ENCODE assay signal across 8 cellular contexts in genomic region chr11:73308003-73308962, GRCh38. TPM values are rescaled to one million over a fixed set of nuclear protein-coding genes. Genes with fewer than 3 reads are reported as not detected.
DNase-seq lines count a peak whose midpoint lies in the region; ATAC-seq and TF ChIP-seq lines count a peak whose summit lies in the region.

Gene ARHGEF17, plus strand, starts transcription at chr11:73308276. Its CDS starts 363 bp downstream, at chr11:73308639.

- H3K27ac ChIP-seq in duodenal mucosa (ENCODE audit: low read depth, low read length) (peak within 1 kb of the TSS; percentile 89), left lung (peak within 1 kb of the TSS; percentile 93 to 97)

- H3K36me3 ChIP-seq in duodenal mucosa (ENCODE audit: control insufficient read depth in 1 of 2, insufficient read depth in 2 of 2, low read length in 2 of 2): no peaks in the 10 kb centered on the region
- H3K36me3 ChIP-seq in left lung: peaks cover 0 to 3% of the 10 kb centered on the region in 2 donors

- POLR2A ChIA-PET in WTC11 (lab: Charles Lee): interaction anchor here (1.1 to 4.2 kb wide), 6 partner anchors 15 to 68 kb away, joined by 3 to 23 read pairs (median 6); partner anchors contain the start of gene RELT

- H3K9me3 ChIP-seq in duodenal mucosa (ENCODE audit: control insufficient read depth in 1 of 2, low read length in 2 of 2): no peaks in the 10 kb centered on the region
- H3K9me3 ChIP-seq in left lung: no peaks in the 10 kb centered on the region

- intact Hi-C loops in left lung (cut with DNase I): loop anchor here in 1 of 2 donors (5.0 kb wide), 1 partner anchor 34 kb away; no protein-coding TSS in a partner anchor

- peaks cover 22% of the 10 kb centered on the region for H3K4me1 Mint-ChIP-seq in WTC11

- TF ChIP-seq CTCF in WTC11 (IDR thresholded peaks at IDR 0.05) (no peak), left lung (IDR thresholded peaks at IDR 0.05) (no peak)

- H3K36me3 Mint-ChIP-seq in WTC11: no peaks in the 10 kb centered on the region

- peak within 1 kb of the TSS; percentile 71 to 76 for H3K4me3 ChIP-seq in duodenal mucosa (ENCODE audit: low read depth in 1 of 2, low read length in 2 of 2)
- peak within 1 kb of the TSS; percentile 58 to 69 for H3K4me3 ChIP-seq in left lung

- CTCF ChIA-PET in WTC11 (lab: Charles Lee): interaction anchor here (0.6 to 7.6 kb wide), 37 partner anchors 7 to 486 kb away, joined by 3 to 270 read pairs (median 8); partner anchors contain the start of gene FCHSD2

- H3K4me3 Mint-ChIP-seq in WTC11: peak within 1 kb of the TSS; percentile 76

- H3K9ac ChIP-seq in duodenal mucosa (ENCODE audit: low read depth in 1 of 2, low read length in 2 of 2): peak within 1 kb of the TSS; percentile 32 to 65

- H3K4me1 ChIP-seq in duodenal mucosa (ENCODE audit: control insufficient read depth in 1 of 2, insufficient read depth in 2 of 2, low read length in 2 of 2): peaks cover 12 to 17% of the 10 kb centered on the region in 2 donors
- H3K4me1 ChIP-seq in left lung: peaks cover 16 to 66% of the 10 kb centered on the region in 2 donors

- ATAC-seq in HG02798 (IDR thresholded peaks at IDR 0.05; ENCODE audit: poor library complexity, unreplicated experiment) (peak; percentile 25), WTC11 (peak; percentile 27), left lung (peak; percentile 57)

- peak within 1 kb of the TSS; percentile 85 for H3K27ac Mint-ChIP-seq in WTC11

- H3K27me3 Mint-ChIP-seq in WTC11 (ENCODE audit: low read depth): peaks cover 39% of the 10 kb centered on the region

- H3K27me3 ChIP-seq in duodenal mucosa (ENCODE audit: control insufficient read depth in 1 of 2, insufficient read depth in 2 of 2, low read length in 2 of 2): peaks cover 3 to 4% of the 10 kb centered on the region in 2 donors
- peaks cover 0 to 20% of the 10 kb centered on the region in 2 donors for H3K27me3 ChIP-seq in left lung

- no peaks in the 10 kb centered on the region for H3K9me3 Mint-ChIP-seq in WTC11

- peak; percentile 69 for DNase-seq in SIG-M5 treated with dmso at 0.1 percent for 504 hours (lab: John Stamatoyannopoulos, UW; ENCODE audit: unreplicated experiment)
- DNase-seq in SIG-M5 (lab: John Stamatoyannopoulos, UW): no peak
- peak; percentile 60 for DNase-seq in NCI-H146 treated with DMSO at 0.1 percent for 48 hours (lab: John Stamatoyannopoulos, UW; ENCODE audit: unreplicated experiment)
- DNase-seq in WTC11 (ENCODE audit: low spot score): peak; percentile 72
- DNase-seq in left lung: peak; percentile 77 to 89
- peak; percentile 37 for DNase-seq in stimulated activated CD4-positive, alpha-beta T cell treated with anti-CD3 and anti-CD28 coated beads, Interleukin-2, amount 100 ng/mL, for 4 hours (ENCODE audit: low read depth)

TF ChIP-seq in WTC11, 78 proteins besides CTCF, POLR2A, EP300 and RAD21:
- TF ChIP-seq PREB (CRISPR knock-in tag; IDR thresholded peaks at IDR 0.05; ENCODE audit: borderline replicate concordance) (no peak), NR3C1 (CRISPR knock-in tag; conservative IDR thresholded peaks at IDR 0.05; ENCODE audit: low read depth) (no peak), ETV6 (CRISPR knock-in tag; IDR thresholded peaks at IDR 0.05) (peak; percentile 58; the same call in 1 of the 2 replicates), RELA (CRISPR knock-in tag; IDR thresholded peaks at IDR 0.05; ENCODE audit: borderline replicate concordance) (peak; percentile 46; the same call in 1 of the 2 replicates), MYBL2 (CRISPR knock-in tag; IDR thresholded peaks at IDR 0.05) (0 out of 2 replicates have a peak, but pooled peaks have one; percentile 22), ZNF263 (CRISPR knock-in tag; IDR thresholded peaks at IDR 0.05; ENCODE audit: low read depth) (no peak), ZNF219 (CRISPR knock-in tag; IDR thresholded peaks at IDR 0.05; ENCODE audit: borderline replicate concordance) (no peak), ESRRA (CRISPR knock-in tag; IDR thresholded peaks at IDR 0.05; ENCODE audit: borderline replicate concordance) (no peak; the same call in 1 of the 2 replicates), FOXK1 (CRISPR knock-in tag; IDR thresholded peaks at IDR 0.05) (peak; percentile 28), SP1 (CRISPR knock-in tag; conservative IDR thresholded peaks at IDR 0.05) (peak; percentile 67)
- TF ChIP-seq, protein P1, sequence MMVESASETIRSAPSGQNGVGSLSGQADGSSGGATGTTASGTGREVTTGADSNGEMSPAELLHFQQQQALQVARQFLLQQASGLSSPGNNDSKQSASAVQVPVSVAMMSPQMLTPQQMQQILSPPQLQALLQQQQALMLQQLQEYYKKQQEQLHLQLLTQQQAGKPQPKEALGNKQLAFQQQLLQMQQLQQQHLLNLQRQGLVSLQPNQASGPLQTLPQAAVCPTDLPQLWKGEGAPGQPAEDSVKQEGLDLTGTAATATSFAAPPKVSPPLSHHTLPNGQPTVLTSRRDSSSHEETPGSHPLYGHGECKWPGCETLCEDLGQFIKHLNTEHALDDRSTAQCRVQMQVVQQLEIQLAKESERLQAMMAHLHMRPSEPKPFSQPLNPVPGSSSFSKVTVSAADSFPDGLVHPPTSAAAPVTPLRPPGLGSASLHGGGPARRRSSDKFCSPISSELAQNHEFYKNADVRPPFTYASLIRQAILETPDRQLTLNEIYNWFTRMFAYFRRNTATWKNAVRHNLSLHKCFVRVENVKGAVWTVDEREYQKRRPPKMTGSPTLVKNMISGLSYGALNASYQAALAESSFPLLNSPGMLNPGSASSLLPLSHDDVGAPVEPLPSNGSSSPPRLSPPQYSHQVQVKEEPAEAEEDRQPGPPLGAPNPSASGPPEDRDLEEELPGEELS (CRISPR knock-in tag; IDR thresholded peaks at IDR 0.05): peak; percentile 43; the same call in 1 of the 2 replicates
- TF ChIP-seq, protein P2, sequence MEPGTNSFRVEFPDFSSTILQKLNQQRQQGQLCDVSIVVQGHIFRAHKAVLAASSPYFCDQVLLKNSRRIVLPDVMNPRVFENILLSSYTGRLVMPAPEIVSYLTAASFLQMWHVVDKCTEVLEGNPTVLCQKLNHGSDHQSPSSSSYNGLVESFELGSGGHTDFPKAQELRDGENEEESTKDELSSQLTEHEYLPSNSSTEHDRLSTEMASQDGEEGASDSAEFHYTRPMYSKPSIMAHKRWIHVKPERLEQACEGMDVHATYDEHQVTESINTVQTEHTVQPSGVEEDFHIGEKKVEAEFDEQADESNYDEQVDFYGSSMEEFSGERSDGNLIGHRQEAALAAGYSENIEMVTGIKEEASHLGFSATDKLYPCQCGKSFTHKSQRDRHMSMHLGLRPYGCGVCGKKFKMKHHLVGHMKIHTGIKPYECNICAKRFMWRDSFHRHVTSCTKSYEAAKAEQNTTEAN (CRISPR knock-in tag; IDR thresholded peaks at IDR 0.05): peak; percentile 67; the same call in 1 of the 2 replicates
- TF ChIP-seq, protein P3, sequence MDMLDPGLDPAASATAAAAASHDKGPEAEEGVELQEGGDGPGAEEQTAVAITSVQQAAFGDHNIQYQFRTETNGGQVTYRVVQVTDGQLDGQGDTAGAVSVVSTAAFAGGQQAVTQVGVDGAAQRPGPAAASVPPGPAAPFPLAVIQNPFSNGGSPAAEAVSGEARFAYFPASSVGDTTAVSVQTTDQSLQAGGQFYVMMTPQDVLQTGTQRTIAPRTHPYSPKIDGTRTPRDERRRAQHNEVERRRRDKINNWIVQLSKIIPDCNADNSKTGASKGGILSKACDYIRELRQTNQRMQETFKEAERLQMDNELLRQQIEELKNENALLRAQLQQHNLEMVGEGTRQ (CRISPR knock-in tag; IDR thresholded peaks at IDR 0.05): no peak
- TF ChIP-seq, protein P4, sequence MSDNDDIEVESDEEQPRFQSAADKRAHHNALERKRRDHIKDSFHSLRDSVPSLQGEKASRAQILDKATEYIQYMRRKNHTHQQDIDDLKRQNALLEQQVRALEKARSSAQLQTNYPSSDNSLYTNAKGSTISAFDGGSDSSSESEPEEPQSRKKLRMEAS (CRISPR knock-in tag; IDR thresholded peaks at IDR 0.05): peak; percentile 6; the same call in 1 of the 2 replicates

RNA-seq across cellular contexts. Expression of gene ARHGEF17, which starts in this region (rescaled TPM):
- 16.5 to 18.2 TPM (median 16.9 TPM) in 3 replicates for total RNA-seq in WTC11 (2021)
- total RNA-seq in left lung: 10 to 100 TPM; 56.3 to 69.1 TPM
